16 cellular contexts compared by ENCODE assay signal in the genomic region with DNA sequence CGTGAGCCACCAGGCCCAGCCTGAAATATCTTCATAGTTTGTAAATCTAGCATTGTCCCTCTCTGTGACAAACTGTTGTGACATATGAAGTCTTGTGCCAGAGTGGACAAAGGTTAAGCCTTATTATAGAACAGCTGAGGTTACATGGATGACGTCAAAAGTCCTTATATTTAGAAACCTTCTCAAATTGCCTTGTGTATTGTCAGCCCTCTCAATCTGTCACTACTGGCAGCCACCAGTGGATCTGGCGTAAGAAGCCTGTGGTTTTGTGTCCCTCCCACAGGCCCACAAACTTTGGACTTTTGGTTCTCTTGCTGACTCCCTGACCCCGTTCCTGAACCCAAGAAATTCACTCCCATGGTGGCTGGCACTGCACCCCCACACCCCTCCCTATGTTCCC.
DNase-seq lines count a peak whose midpoint lies in the region; ATAC-seq and TF ChIP-seq lines count a peak whose summit lies in the region.
"Had no signal": no experiment of that assay in that cellular context is flagged by ENCODE, and none has a peak within 500 bp of the region (broad histone marks: within the 10 kb centered on the region; RNA-seq: fewer than 3 reads in every experiment).

No MANE protein-coding gene starts in this region.

- ATAC-seq in IMR-90 (ENCODE audit: low read depth), result no peak
- no peak for ATAC-seq in HG02763 (IDR thresholded peaks at IDR 0.05; ENCODE audit: unreplicated experiment)
- ATAC-seq: activated CD4-positive, alpha-beta T cell treated with anti-CD3 and anti-CD28 coated beads for 36 hours; activated T-cell treated with anti-CD3 and anti-CD28 coated beads, Interleukin-2, amount 50 U/mL, for 72 hours; PC-3 had no signal

- no peak overlapping the region for H4K8ac ChIP-seq in IMR-90 (ENCODE audit: low read depth in 2 of 2, low read length in 2 of 2)

- no peaks in the 10 kb centered on the region for H3K9me3 ChIP-seq in IMR-90 (ENCODE audit: control insufficient read depth, insufficient read depth, low read length)

- dilution Hi-C loops in IMR-90 (cut with HindIII; ENCODE audit: low sequenced_read_pairs, unreplicated experiment), result no loop called here

- H3K18ac ChIP-seq in IMR-90 (ENCODE audit: low read depth, low read length), result no peak overlapping the region

- DNase-seq in IMR-90, result peak; percentile 61
- DNase-seq in RPMI8226, result peak; percentile 36
- peak; percentile 38 to 42 for DNase-seq in foreskin fibroblast
- DNase-seq in activated naive CD4-positive, alpha-beta T cell treated with anti-CD3 and anti-CD28 coated beads, Interleukin-2, amount 10 ng/mL, durations not matched to agents 7 days and 5 days, result no peak
- DNase-seq in progenitor cell of endocrine pancreas (ENCODE audit: low spot score, unreplicated experiment), result no peak
- DNase-seq in RWPE1 (ENCODE audit: low spot score), result no peak
- DNase-seq: activated CD4-positive, alpha-beta T cell treated with anti-CD3 and anti-CD28 coated beads for 36 hours; activated T-cell treated with anti-CD3 and anti-CD28 coated beads, Interleukin-2, amount 50 U/mL, for 72 hours; amniotic stem cell; DND-41; Karpas-422; NCI-H2171; PC-3; T-helper 2 cell had no signal

- 76% methylated on average over 3 of the region's 4 CpGs; no CpG with 5 or more reads in 1 of the 2 experiments for WGBS in IMR-90 (ENCODE audit: extremely low coverage in 2 of 2, insufficient read length in 1 of 2), 2 experiments

- H4K20me1 ChIP-seq in IMR-90 (ENCODE audit: insufficient read depth, low read length), result no peaks in the 10 kb centered on the region

- H3K4me1 Mint-ChIP-seq in nephron, result peaks cover 29% of the 10 kb centered on the region
- peaks cover 12% of the 10 kb centered on the region for H3K4me1 Mint-ChIP-seq in activated naive CD4-positive, alpha-beta T cell treated with anti-CD3 and anti-CD28 coated beads, Interleukin-2, amount 10 ng/mL, durations not matched to agents 7 days and 5 days
- peaks cover 1% of the 10 kb centered on the region for H3K4me1 Mint-ChIP-seq in progenitor cell of endocrine pancreas (ENCODE audit: low read depth)

- H3K4me1 ChIP-seq in IMR-90 (ENCODE audit: control insufficient read depth, insufficient read depth, low read length), result peaks cover 4% of the 10 kb centered on the region

- H3K9ac ChIP-seq in IMR-90 (ENCODE audit: low read depth, low read length), result no peak overlapping the region

- no peak overlapping the region for H4K5ac ChIP-seq in IMR-90 (ENCODE audit: low read depth, low read length)

- no peak overlapping the region; the same call in 1 of the 2 replicates for H4K91ac ChIP-seq in IMR-90 (ENCODE audit: insufficient read depth, low read depth, low read length)

- peak overlapping the region in 2 of 3 experiments; percentile 33 to 52 for H3K27ac Mint-ChIP-seq in nephron
- H3K27ac Mint-ChIP-seq in activated naive CD4-positive, alpha-beta T cell treated with anti-CD3 and anti-CD28 coated beads, Interleukin-2, amount 10 ng/mL, durations not matched to agents 7 days and 5 days, result no peak overlapping the region
- no peak overlapping the region for H3K27ac Mint-ChIP-seq in progenitor cell of endocrine pancreas
- H3K27ac Mint-ChIP-seq: activated CD4-positive, alpha-beta T cell treated with anti-CD3 and anti-CD28 coated beads for 36 hours; activated T-cell treated with anti-CD3 and anti-CD28 coated beads, Interleukin-2, amount 50 U/mL, for 72 hours had no signal

- H2AFZ ChIP-seq in IMR-90 (replicated peaks; ENCODE audit: low read length, poor library complexity), result no peak overlapping the region

- H2BK15ac ChIP-seq in IMR-90 (ENCODE audit: low read depth, low read length), result peak overlapping the region; percentile 69; the same call in 1 of the 3 replicates

- H3K27me3 ChIP-seq in IMR-90 (ENCODE audit: control insufficient read depth, insufficient read depth, low read length), result no peaks in the 10 kb centered on the region

- CTCF ChIA-PET in IMR-90 (lab: Yijun Ruan, JAX), result interaction anchor here (1.0 to 2.6 kb wide), 2 partner anchors 16 to 44 kb away, joined by 3 to 7 read pairs; no protein-coding TSS in a partner anchor
- CTCF ChIA-PET in activated naive CD4-positive, alpha-beta T cell treated with anti-CD3 and anti-CD28 coated beads, Interleukin-2, amount 10 ng/mL, durations not matched to agents 7 days and 5 days (lab: Charles Lee), result interaction anchor here (1.8 kb wide), 1 partner anchor 198 kb away, joined by 5 read pairs; no protein-coding TSS in a partner anchor
- CTCF ChIA-PET in RWPE1 (lab: Yijun Ruan, JAX), result interaction anchor here (0.6 to 3.5 kb wide), 3 partner anchors 19 to 199 kb away, joined by 3 to 17 read pairs (median 3); no protein-coding TSS in a partner anchor

- H2AK9ac ChIP-seq in IMR-90 (replicated peaks; ENCODE audit: low read depth, low read length, poor library complexity), result no peak overlapping the region

- H3K56ac ChIP-seq in IMR-90 (ENCODE audit: extremely low read depth, insufficient read depth, low read length), result no peak overlapping the region

- H2BK5ac ChIP-seq in IMR-90 (ENCODE audit: low read depth, low read length, poor library complexity, severe bottlenecking), result no peak overlapping the region

- POLR2A ChIA-PET in IMR-90 (lab: Charles Lee; ENCODE audit: unreplicated experiment), result no interaction called here
- POLR2A ChIA-PET in RWPE1 (lab: Yijun Ruan, JAX; ENCODE audit: low non-redundant PET), result no interaction called here

- H3K9me3 Mint-ChIP-seq in nephron (no peaks in the 10 kb centered on the region), progenitor cell of endocrine pancreas (ENCODE audit: low read depth) (no peaks in the 10 kb centered on the region)
- H3K9me3 Mint-ChIP-seq in activated naive CD4-positive, alpha-beta T cell treated with anti-CD3 and anti-CD28 coated beads, Interleukin-2, amount 10 ng/mL, durations not matched to agents 7 days and 5 days, result no peaks in the 10 kb centered on the region
- H3K9me3 Mint-ChIP-seq: activated T-cell treated with anti-CD3 and anti-CD28 coated beads, Interleukin-2, amount 50 U/mL, for 72 hours had no signal

- H3K36me3 ChIP-seq in IMR-90 (ENCODE audit: control insufficient read depth, insufficient read depth, low read length), result no peaks in the 10 kb centered on the region

- H3K36me3 Mint-ChIP-seq in nephron (ENCODE audit: low read depth) (no peaks in the 10 kb centered on the region), progenitor cell of endocrine pancreas (ENCODE audit: insufficient read depth) (no peaks in the 10 kb centered on the region)
- no peaks in the 10 kb centered on the region for H3K36me3 Mint-ChIP-seq in activated naive CD4-positive, alpha-beta T cell treated with anti-CD3 and anti-CD28 coated beads, Interleukin-2, amount 10 ng/mL, durations not matched to agents 7 days and 5 days

- H3K27me3 Mint-ChIP-seq in nephron (ENCODE audit: low read depth), result peaks cover 5% of the 10 kb centered on the region
- no peaks in the 10 kb centered on the region for H3K27me3 Mint-ChIP-seq in activated naive CD4-positive, alpha-beta T cell treated with anti-CD3 and anti-CD28 coated beads, Interleukin-2, amount 10 ng/mL, durations not matched to agents 7 days and 5 days
- no peaks in the 10 kb centered on the region for H3K27me3 Mint-ChIP-seq in progenitor cell of endocrine pancreas

- no peak for TF ChIP-seq CTCF in IMR-90 (conservative IDR thresholded peaks at IDR 0.05; ENCODE audit: low read depth, low read length)
- no peak for TF ChIP-seq CTCF in foreskin fibroblast (IDR thresholded peaks at IDR 0.05; ENCODE audit: low read depth, low read length)
- no peak for TF ChIP-seq CTCF in nephron (IDR thresholded peaks at IDR 0.05; ENCODE audit: unreplicated experiment in 3 of 3)
- TF ChIP-seq CTCF in progenitor cell of endocrine pancreas (IDR thresholded peaks at IDR 0.05; ENCODE audit: unreplicated experiment), result no peak
- no peak for TF ChIP-seq CTCF in RWPE1 (conservative IDR thresholded peaks at IDR 0.05; ENCODE audit: low read depth)

- H3K14ac ChIP-seq in IMR-90 (replicated peaks; ENCODE audit: low read depth, low read length), result 0 out of 2 replicates have a peak overlapping the region, but pooled peaks have one; percentile 45

- H3K27ac ChIP-seq in IMR-90 (ENCODE audit: insufficient read depth, low read length) (no peak overlapping the region), RWPE1 (no peak overlapping the region)

- no peak overlapping the region for H2AK5ac ChIP-seq in IMR-90 (ENCODE audit: low read depth, low read length)

- no peak overlapping the region for H2BK20ac ChIP-seq in IMR-90 (ENCODE audit: low read depth, low read length)

- H3K23ac ChIP-seq in IMR-90 (ENCODE audit: low read depth, low read length), result no peak overlapping the region

- H3K4me3 Mint-ChIP-seq in nephron, result no peak overlapping the region
- no peak overlapping the region for H3K4me3 Mint-ChIP-seq in activated naive CD4-positive, alpha-beta T cell treated with anti-CD3 and anti-CD28 coated beads, Interleukin-2, amount 10 ng/mL, durations not matched to agents 7 days and 5 days
- no peak overlapping the region for H3K4me3 Mint-ChIP-seq in progenitor cell of endocrine pancreas (ENCODE audit: low read depth)
- H3K4me3 Mint-ChIP-seq: activated CD4-positive, alpha-beta T cell treated with anti-CD3 and anti-CD28 coated beads for 36 hours; activated T-cell treated with anti-CD3 and anti-CD28 coated beads, Interleukin-2, amount 50 U/mL, for 72 hours had no signal

- peaks cover 4% of the 10 kb centered on the region; the same call in 1 of the 2 replicates for H3K9me1 ChIP-seq in IMR-90 (ENCODE audit: insufficient read depth, low read length)

- no peak overlapping the region for H3K4me2 ChIP-seq in IMR-90 (ENCODE audit: low read depth, low read length)

- no TSS peak for BruUV-seq in IMR-90 (replicated peaks; lab: Mats Ljungman, UMichigan)

- peak overlapping the region; percentile 61; the same call in 1 of the 2 replicates for H3K4ac ChIP-seq in IMR-90 (ENCODE audit: low read depth, low read length)

- TF ChIP-seq RAD21 in IMR-90 (IDR thresholded peaks at IDR 0.05; ENCODE audit: low read length), result no peak

- intact Hi-C loops in IMR-90 (cut with micrococcal nuclease), result loop anchor here (2.0 to 5.0 kb wide), 2 partner anchors 69 to 211 kb away; no protein-coding TSS in a partner anchor

- H3K4me3 ChIP-seq in IMR-90 (ENCODE audit: insufficient read depth, low read depth, low read length), result no peak overlapping the region
- no peak overlapping the region for H3K4me3 ChIP-seq in foreskin fibroblast (ENCODE audit: low read depth in 1 of 2, low read length in 2 of 2)

- no peak overlapping the region for H2BK120ac ChIP-seq in IMR-90 (ENCODE audit: low read depth, low read length)

- no peak for TF ChIP-seq POLR2A in IMR-90 (IDR thresholded peaks at IDR 0.05; ENCODE audit: low read depth, low read length)

- H3K79me1 ChIP-seq in IMR-90 (ENCODE audit: low read depth in 1 of 2, low read length in 2 of 2), result no peaks in the 10 kb centered on the region

- in situ Hi-C loops in IMR-90 (cut with MboI; ENCODE audit: low sequenced_read_pairs), result no loop called here

TF ChIP-seq in IMR-90, 13 proteins besides CTCF, POLR2A, EP300 and RAD21 (continues in another document):
- TF ChIP-seq SMC3 (IDR thresholded peaks at IDR 0.05; ENCODE audit: low read depth, low read length) (no peak), RFX5 (IDR thresholded peaks at IDR 0.05; ENCODE audit: low read depth, low read length) (no peak), CEBPB (IDR thresholded peaks at IDR 0.05; ENCODE audit: low read depth, low read length) (no peak)

Comparison
In these comparisons a context has a peak if more than half of its experiments do, and no peak if none do; other contexts are left out.
1. DNase-seq: peak in IMR-90 (single experiment), RPMI8226 (single experiment) and foreskin fibroblast (2 of 2); none in activated naive CD4-positive, alpha-beta T cell treated with anti-CD3 and anti-CD28 coated beads, Interleukin-2, amount 10 ng/mL, durations not matched to agents 7 days and 5 days (single experiment), progenitor cell of endocrine pancreas (single experiment) and RWPE1 (single experiment).
2. H3K27ac Mint-ChIP-seq: peak in nephron (2 of 3); none in activated naive CD4-positive, alpha-beta T cell treated with anti-CD3 and anti-CD28 coated beads, Interleukin-2, amount 10 ng/mL, durations not matched to agents 7 days and 5 days (single experiment) and progenitor cell of endocrine pancreas (single experiment).